18 cellular contexts compared by ENCODE assay signal in the genomic region with DNA sequence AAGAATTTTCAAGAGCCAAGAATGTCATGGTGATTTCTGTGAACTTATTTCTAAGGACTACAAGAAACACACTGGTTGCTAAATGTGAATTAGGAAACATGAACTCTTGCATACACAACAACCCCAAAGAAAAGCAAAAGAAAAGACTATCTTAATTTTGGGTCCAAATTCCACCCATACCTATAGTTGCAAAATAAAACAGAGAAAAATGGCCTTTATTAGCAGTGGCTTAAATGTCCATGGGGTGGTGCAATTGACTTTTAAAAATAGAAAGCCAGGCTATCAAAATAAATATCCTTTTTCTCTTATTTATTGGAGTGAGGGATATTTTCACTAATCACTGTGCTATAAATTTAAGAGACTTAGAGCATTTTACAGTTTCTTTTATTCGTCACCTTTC.
DNase-seq lines count a peak whose midpoint lies in the region; ATAC-seq and TF ChIP-seq lines count a peak whose summit lies in the region.
"Had no signal": no experiment of that assay in that cellular context is flagged by ENCODE, and none has a peak within 500 bp of the region (broad histone marks: within the 10 kb centered on the region; RNA-seq: fewer than 3 reads in every experiment).

No MANE protein-coding gene starts in this region.

- peaks cover 17% of the 10 kb centered on the region for H3K4me1 ChIP-seq in neural progenitor cell
- H3K4me1 ChIP-seq: esophagus squamous epithelium, parathyroid adenoma had no signal

- H2AFZ ChIP-seq in neural progenitor cell (replicated peaks): no peak overlapping the region
- H2AFZ ChIP-seq: parathyroid adenoma had no signal

- H3K27me3 Mint-ChIP-seq in neural progenitor cell (ENCODE audit: insufficient read depth, low read depth): no peaks in the 10 kb centered on the region

- H3K27me3 ChIP-seq in neural progenitor cell: no peaks in the 10 kb centered on the region
- H3K27me3 ChIP-seq: esophagus squamous epithelium had no signal

- H3K4me2 ChIP-seq in neural progenitor cell: peak overlapping the region; percentile 34

- TF ChIP-seq CTCF in LNCaP clone FGC (IDR thresholded peaks at IDR 0.05; ENCODE audit: control insufficient read depth, extremely low read depth, insufficient read depth): peak; percentile 37; the same call in 1 of the 2 replicates
- TF ChIP-seq CTCF in neural progenitor cell (IDR thresholded peaks at IDR 0.05): no peak

- H4K20me1 ChIP-seq in neural progenitor cell (ENCODE audit: low read depth): no peaks in the 10 kb centered on the region

- no peak overlapping the region for H3K27ac ChIP-seq in neural progenitor cell
- H3K27ac ChIP-seq: esophagus squamous epithelium, parathyroid adenoma, SK-N-MC, thoracic aorta, WERI-Rb-1 had no signal

- no peak overlapping the region for H3K27ac Mint-ChIP-seq in neural progenitor cell
- H3K27ac Mint-ChIP-seq: activated naive CD4-positive, alpha-beta T cell treated with anti-CD3 and anti-CD28 coated beads for 36 hours had no signal

- H3K4me3 ChIP-seq in LNCaP clone FGC (ENCODE audit: low read depth, low read length): no peak overlapping the region
- no peak overlapping the region for H3K4me3 ChIP-seq in neural progenitor cell
- H3K4me3 ChIP-seq: esophagus squamous epithelium, SK-N-MC, thoracic aorta had no signal

- no peak overlapping the region for H3K9ac ChIP-seq in neural progenitor cell
- H3K9ac ChIP-seq: parathyroid adenoma had no signal

- no peaks in the 10 kb centered on the region for H3K9me3 ChIP-seq in neural progenitor cell (ENCODE audit: low read depth)
- H3K9me3 ChIP-seq: esophagus squamous epithelium, thoracic aorta had no signal

- H3K4me3 Mint-ChIP-seq in neural progenitor cell: no peak overlapping the region
- H3K4me3 Mint-ChIP-seq: activated naive CD4-positive, alpha-beta T cell treated with anti-CD3 and anti-CD28 coated beads for 36 hours had no signal

- no peaks in the 10 kb centered on the region for H3K79me2 ChIP-seq in neural progenitor cell (ENCODE audit: low read depth)
- H3K79me2 ChIP-seq: parathyroid adenoma had no signal

- H3K4me1 Mint-ChIP-seq in neural progenitor cell: peaks cover 9% of the 10 kb centered on the region

- no peaks in the 10 kb centered on the region for H3F3A ChIP-seq in neural progenitor cell (ENCODE audit: low read depth)

- DNase-seq in EL: peak; percentile 32
- no peak for DNase-seq in LNCaP clone FGC (ENCODE audit: low read depth)
- DNase-seq in dedifferentiated amniotic fluid mesenchymal stem cell (ENCODE audit: extremely low spot score): peak; percentile 43
- no peak for DNase-seq in neural progenitor cell (ENCODE audit: low spot score)
- DNase-seq in NCI-H774 (lab: John Stamatoyannopoulos, UW): no peak
- no peak for DNase-seq in retina
- DNase-seq in NCI-H1048 (lab: John Stamatoyannopoulos, UW): no peak
- DNase-seq: activated naive CD4-positive, alpha-beta T cell treated with anti-CD3 and anti-CD28 coated beads for 36 hours; Calu3; cerebellar nuclear complex; esophagus squamous epithelium; islet precursor cell; KBM-7; WERI-Rb-1 had no signal

- ATAC-seq in GM19397 (IDR thresholded peaks at IDR 0.05; ENCODE audit: unreplicated experiment): no peak

- no peaks in the 10 kb centered on the region for H3K9me3 Mint-ChIP-seq in neural progenitor cell
- H3K9me3 Mint-ChIP-seq: activated naive CD4-positive, alpha-beta T cell treated with anti-CD3 and anti-CD28 coated beads for 36 hours had no signal

- no peaks in the 10 kb centered on the region for H3K36me3 ChIP-seq in neural progenitor cell
- H3K36me3 ChIP-seq: esophagus squamous epithelium, thoracic aorta, WERI-Rb-1 had no signal

- H3K36me3 Mint-ChIP-seq in neural progenitor cell: no peaks in the 10 kb centered on the region

Comparison
In these comparisons a context has a peak if more than half of its experiments do, and no peak if none do; other contexts are left out.
1. DNase-seq: peak in EL (single experiment) and dedifferentiated amniotic fluid mesenchymal stem cell (single experiment); none in LNCaP clone FGC (single experiment), neural progenitor cell (single experiment), NCI-H774 (single experiment), retina (single experiment) and NCI-H1048 (single experiment).